ENCODE assay signal across 2 cellular contexts in genomic region chr3:49671291-49672288, GRCh38.
TF ChIP-seq lines count a peak whose summit lies in the region.

No MANE protein-coding gene starts in this region.

TF ChIP-seq in SK-N-SH treated with all-trans-retinoic acid at 6 μM for 48 hours, 23 proteins besides CTCF, POLR2A, EP300 and RAD21:
- no peak for TF ChIP-seq ZNF8 (CRISPR knock-in tag; IDR thresholded peaks at IDR 0.05)
- no peak for TF ChIP-seq RARB (CRISPR knock-in tag; IDR thresholded peaks at IDR 0.05)
- TF ChIP-seq POU6F1 (CRISPR knock-in tag; IDR thresholded peaks at IDR 0.05; ENCODE audit: borderline replicate concordance, low read depth): no peak
TF ChIP-seq in SK-N-SH treated with all-trans-retinoic acid at 6 μM for 48 hours: peak in this region for 0.

TF ChIP-seq in K562, 482 proteins besides CTCF, POLR2A, EP300 and RAD21:
- TF ChIP-seq SRF (CRISPR knock-in tag; IDR thresholded peaks at IDR 0.05) (peak in 1 of 2 experiments; percentile 92; a peak in 1 of 4 replicates), MXI1 (IDR thresholded peaks at IDR 0.05; ENCODE audit: low read depth, low read length) (no peak), TEAD2 (tag; IDR thresholded peaks at IDR 0.05) (no peak), DEAF1 (CRISPR knock-in tag; IDR thresholded peaks at IDR 0.05) (peak; percentile 48), CBX2 (IDR thresholded peaks at IDR 0.05; ENCODE audit: insufficient read depth, low read length, poor library complexity, severe bottlenecking) (no peak), ZNF76 (CRISPR knock-in tag; IDR thresholded peaks at IDR 0.05; ENCODE audit: borderline replicate concordance) (no peak), CREM (IDR thresholded peaks at IDR 0.05; ENCODE audit: low read depth) (0 out of 2 replicates have a peak, but pooled peaks have one; percentile 17), MTA3 (IDR thresholded peaks at IDR 0.05; ENCODE audit: borderline replicate concordance) (no peak), SMC3 (conservative IDR thresholded peaks at IDR 0.05; ENCODE audit: insufficient read depth, low read depth, low read length) (peak; percentile 84), ZNF764 (CRISPR knock-in tag; IDR thresholded peaks at IDR 0.05; ENCODE audit: low read depth) (no peak), MCM3 (IDR thresholded peaks at IDR 0.05) (no peak), RBM39 (optimal IDR thresholded peaks at IDR 0.05; ENCODE audit: low read depth, low read length) (no peak), ZNF280A (IDR thresholded peaks at IDR 0.05; ENCODE audit: low read depth, partially characterized antibody) (no peak), ZNF398 (CRISPR knock-in tag; IDR thresholded peaks at IDR 0.05) (no peak), TFAP4 (CRISPR knock-in tag; IDR thresholded peaks at IDR 0.05; ENCODE audit: borderline replicate concordance) (peak; percentile 38; the same call in 1 of the 2 replicates), MAZ (CRISPR knock-in tag; conservative IDR thresholded peaks at IDR 0.05 in 1 of 2, IDR thresholded peaks at IDR 0.05 in 1 of 2) (peak in 1 of 2 experiments; percentile 43; a peak in 1 of 4 replicates), HMG20B (CRISPR knock-in tag; IDR thresholded peaks at IDR 0.05) (no peak), MTA2 (IDR thresholded peaks at IDR 0.05; ENCODE audit: low read depth) (no peak), RB1 (IDR thresholded peaks at IDR 0.05; ENCODE audit: low read depth) (peak; percentile 47; the same call in 1 of the 2 replicates), FOXJ3 (CRISPR knock-in tag; IDR thresholded peaks at IDR 0.05) (no peak), HNRNPLL (IDR thresholded peaks at IDR 0.05; ENCODE audit: low read depth, low read length, poor library complexity, severe bottlenecking) (no peak), PTRF (tag; IDR thresholded peaks at IDR 0.05) (no peak), CTCFL (IDR thresholded peaks at IDR 0.05; ENCODE audit: borderline replicate concordance, insufficient read depth, low read depth, low read length, poor library complexity, severe bottlenecking) (peak; percentile 50), CC2D1A (IDR thresholded peaks at IDR 0.05) (peak; percentile 54; the same call in 1 of the 2 replicates), SREBF2 (CRISPR knock-in tag; IDR thresholded peaks at IDR 0.05) (no peak), SP1 (CRISPR knock-in tag; IDR thresholded peaks at IDR 0.05) (peak; percentile 46; the same call in 1 of the 2 replicates)
